Comparison of ENCODE assay signal across 22 cellular contexts in the genomic region with DNA sequence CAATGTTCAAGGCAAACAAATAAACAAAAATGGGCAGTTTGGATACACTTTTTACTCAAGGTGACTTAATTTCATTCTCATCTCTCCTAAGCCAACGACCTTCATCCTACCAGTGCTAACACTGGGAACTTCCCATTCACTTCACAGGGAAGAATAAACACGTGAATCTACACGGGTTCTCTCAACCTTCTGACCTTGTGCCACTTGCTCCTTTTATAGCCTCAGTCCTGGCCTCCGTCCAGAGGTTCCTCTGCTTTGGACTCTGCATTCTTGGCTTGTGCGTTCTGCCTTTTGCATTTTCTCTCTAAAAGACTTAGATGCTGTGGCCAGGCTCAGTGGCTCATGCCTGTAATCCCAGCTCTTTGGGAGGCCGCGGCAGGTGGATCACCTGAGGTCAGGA.
"Had no signal": no experiment of that assay in that cellular context is flagged by ENCODE, and none has a peak within 500 bp of the region (broad histone marks: within the 10 kb centered on the region; RNA-seq: fewer than 3 reads in every experiment).

No MANE protein-coding gene starts in this region.

- H3K27me3 Mint-ChIP-seq: activated CD8-positive, alpha-beta memory T cell treated with anti-CD3 and anti-CD28 coated beads, Interleukin-2, amount 10 ng/mL, durations not matched to agents 7 days and 5 days; activated naive CD4-positive, alpha-beta T cell treated with anti-CD3 and anti-CD28 coated beads, Interleukin-2, amount 50 U/mL, for 24 hours; naive thymus-derived CD4-positive, alpha-beta T cell had no signal

- DNase-seq: activated CD4-positive, alpha-beta T cell treated with anti-CD3 and anti-CD28 coated beads for 1 hour; activated CD8-positive, alpha-beta memory T cell treated with anti-CD3 and anti-CD28 coated beads, Interleukin-2, amount 10 ng/mL, durations not matched to agents 7 days and 5 days; activated CD8-positive, alpha-beta T cell treated with anti-CD3 and anti-CD28 coated beads, Interleukin-2, amount 10 ng/mL, durations not matched to agents 7 days and 5 days; activated T-cell treated with anti-CD3 and anti-CD28 coated beads, Interleukin-2, amount 50 U/mL, for 48 hours; anterior cingulate cortex; effector memory CD4-positive, alpha-beta T cell; hypothalamus; immature natural killer cell; mammary epithelial cell; naive thymus-derived CD4-positive, alpha-beta T cell; occipital lobe; psoas muscle; stimulated activated CD4-positive, alpha-beta T cell treated with anti-CD3 and anti-CD28 coated beads, Interleukin-2, amount 100 ng/mL, for 48 hours; stimulated activated naive CD4-positive, alpha-beta T cell treated with Interleukin-2 at 50 U/mL for 16 hours; T-helper 2 cell; upper lobe of left lung had no signal

- H3K9me3 ChIP-seq: vagina had no signal

- H3K4me3 Mint-ChIP-seq: activated CD8-positive, alpha-beta memory T cell treated with anti-CD3 and anti-CD28 coated beads, Interleukin-2, amount 10 ng/mL, durations not matched to agents 7 days and 5 days; activated CD8-positive, alpha-beta T cell treated with anti-CD3 and anti-CD28 coated beads, Interleukin-2, amount 10 ng/mL, durations not matched to agents 7 days and 5 days; activated naive CD4-positive, alpha-beta T cell treated with anti-CD3 and anti-CD28 coated beads, Interleukin-2, amount 50 U/mL, for 24 hours; immature natural killer cell; naive thymus-derived CD4-positive, alpha-beta T cell; WTC11 had no signal

- H3K4me3 ChIP-seq: gastroesophageal sphincter, psoas muscle, upper lobe of left lung, vagina had no signal

- H3K4me1 ChIP-seq: gastroesophageal sphincter, parathyroid adenoma, psoas muscle, upper lobe of left lung, vagina had no signal

- H3K27ac Mint-ChIP-seq: activated CD8-positive, alpha-beta memory T cell treated with anti-CD3 and anti-CD28 coated beads, Interleukin-2, amount 10 ng/mL, durations not matched to agents 7 days and 5 days; activated CD8-positive, alpha-beta T cell treated with anti-CD3 and anti-CD28 coated beads, Interleukin-2, amount 10 ng/mL, durations not matched to agents 7 days and 5 days; activated naive CD4-positive, alpha-beta T cell treated with anti-CD3 and anti-CD28 coated beads, Interleukin-2, amount 50 U/mL, for 24 hours; activated T-helper 2 cell treated with anti-CD3 and anti-CD28 coated beads, Interferon-gamma antibody, Interleukin-2, Interleukin-4, amounts not matched to agents 10 μg/mL and 5 μg/mL and 100 μg/mL, durations not matched to agents 14 hours and 24 hours and 36 hours; immature natural killer cell; WTC11 had no signal

- H3K9me3 Mint-ChIP-seq: WTC11 had no signal

- H3K4me1 Mint-ChIP-seq: activated CD8-positive, alpha-beta memory T cell treated with anti-CD3 and anti-CD28 coated beads, Interleukin-2, amount 10 ng/mL, durations not matched to agents 7 days and 5 days; activated naive CD4-positive, alpha-beta T cell treated with anti-CD3 and anti-CD28 coated beads, Interleukin-2, amount 50 U/mL, for 24 hours; WTC11 had no signal

- H3K27ac ChIP-seq: gastroesophageal sphincter, parathyroid adenoma, psoas muscle, upper lobe of left lung, vagina had no signal

- ATAC-seq: activated CD8-positive, alpha-beta memory T cell treated with anti-CD3 and anti-CD28 coated beads, Interleukin-2, amount 10 ng/mL, durations not matched to agents 7 days and 5 days; activated CD8-positive, alpha-beta T cell treated with anti-CD3 and anti-CD28 coated beads, Interleukin-2, amount 10 ng/mL, durations not matched to agents 7 days and 5 days; gastroesophageal sphincter; naive thymus-derived CD4-positive, alpha-beta T cell; psoas muscle; WTC11 had no signal

- H3K27me3 ChIP-seq: gastroesophageal sphincter, upper lobe of left lung, vagina had no signal
